ENCODE assay signal across 16 cellular contexts in genomic region chr4:186621959-186622553, GRCh38.
DNase-seq lines count a peak whose midpoint lies in the region; FAIRE-seq and TF ChIP-seq lines count a peak whose summit lies in the region.
"Had no signal": no experiment of that assay in that cellular context is flagged by ENCODE, and none has a peak within 500 bp of the region (broad histone marks: within the 10 kb centered on the region; RNA-seq: fewer than 3 reads in every experiment).

No MANE protein-coding gene starts in this region.

- H3K79me2 ChIP-seq in ACC112 (ENCODE audit: control insufficient read depth, insufficient read depth, low read length, unreplicated experiment), result no peaks in the 10 kb centered on the region
- H3K79me2 ChIP-seq: parathyroid adenoma had no signal

- no peak for TF ChIP-seq POLR2A in H54 (IDR thresholded peaks at IDR 0.05; ENCODE audit: low read depth, low read length)

- H2AFZ ChIP-seq in ACC112 (ENCODE audit: low read length, unreplicated experiment), result no peak overlapping the region
- H2AFZ ChIP-seq: parathyroid adenoma had no signal

- H3K27ac ChIP-seq in ACC112 (ENCODE audit: low read depth, low read length), result peak overlapping the region; percentile 90
- H3K27ac ChIP-seq: gastrocnemius medialis, parathyroid adenoma, WERI-Rb-1 had no signal

- in situ Hi-C loops in astrocyte of the cerebellum (cut with HindIII; ENCODE audit: low sequenced_read_pairs) (loop anchor here (5.0 kb wide), 1 partner anchor 90 kb away; no protein-coding TSS in a partner anchor), GM13976 (cut with MboI; ENCODE audit: low sequenced_read_pairs, unreplicated experiment) (no loop called here)

- DNase-seq in H54 (ENCODE audit: insufficient read length, low spot score), result peak; percentile 45
- DNase-seq in astrocyte of the cerebellum (ENCODE audit: low read depth), result peak; percentile 84
- peak; percentile 96 for DNase-seq in iris pigment epithelial cell (ENCODE audit: low read depth)
- DNase-seq in GM13976 (ENCODE audit: low spot score), result no peak
- DNase-seq in stimulated activated CD4-positive, alpha-beta T cell treated with anti-CD3 and anti-CD28 coated beads, Interleukin-15, amount 100 ng/mL, for 24 hours, result no peak
- DNase-seq in immature natural killer cell, result no peak
- no peak for DNase-seq in NCI-H1930 (lab: John Stamatoyannopoulos, UW)
- DNase-seq: CD4-positive, CD25-positive, alpha-beta regulatory T cell; gastrocnemius medialis; MG63; NCI-H345; SIG-M5; WERI-Rb-1 had no signal

- H3K9me3 Mint-ChIP-seq in immature natural killer cell, result peaks cover 0 to 13% (median 5%) of the 10 kb centered on the region in 6 donors

- peak; percentile 84 for TF ChIP-seq CTCF in astrocyte of the cerebellum (IDR thresholded peaks at IDR 0.05; ENCODE audit: low read depth, low read length, missing control alignments)
- TF ChIP-seq CTCF in GM13976 (IDR thresholded peaks at IDR 0.05; ENCODE audit: borderline replicate concordance, control extremely low read depth, extremely low read depth, insufficient read depth, missing control alignments), result no peak

- H3K4me1 ChIP-seq in ACC112 (ENCODE audit: control insufficient read depth, insufficient read depth, low read length, unreplicated experiment), result peaks cover 43% of the 10 kb centered on the region
- H3K4me1 ChIP-seq: gastrocnemius medialis, parathyroid adenoma had no signal

- no peak overlapping the region for H3K27ac Mint-ChIP-seq in immature natural killer cell
- H3K27ac Mint-ChIP-seq: CD4-positive, CD25-positive, alpha-beta regulatory T cell had no signal

- no peak for FAIRE-seq in H54 (lab: Jason Lieb, UNC)

- H3K4me3 ChIP-seq in ACC112 (ENCODE audit: low read depth, low read length) (peak overlapping the region; percentile 55; the same call in 1 of the 2 replicates), astrocyte of the cerebellum (ENCODE audit: low read depth, low read length) (no peak overlapping the region)
- H3K4me3 ChIP-seq: gastrocnemius medialis, MG63 had no signal

- peaks cover 0 to 2% (median 2%) of the 10 kb centered on the region in 3 donors for H3K27me3 Mint-ChIP-seq in immature natural killer cell (ENCODE audit: low read depth in 3 of 3)
- H3K27me3 Mint-ChIP-seq: CD4-positive, CD25-positive, alpha-beta regulatory T cell had no signal

- H3K4me1 Mint-ChIP-seq in immature natural killer cell, result no peaks in the 10 kb centered on the region
- H3K4me1 Mint-ChIP-seq: CD4-positive, CD25-positive, alpha-beta regulatory T cell; central memory CD8-positive, alpha-beta T cell had no signal

- H3K4me3 Mint-ChIP-seq in immature natural killer cell, result no peak overlapping the region
- H3K4me3 Mint-ChIP-seq: central memory CD8-positive, alpha-beta T cell had no signal

- no peaks in the 10 kb centered on the region for H3K27me3 ChIP-seq in ACC112 (ENCODE audit: insufficient read depth, low read length)
- H3K27me3 ChIP-seq: gastrocnemius medialis, MG63 had no signal

- H3K36me3 ChIP-seq in ACC112 (ENCODE audit: insufficient read depth, low read length), result peaks cover 34% of the 10 kb centered on the region
- H3K36me3 ChIP-seq: gastrocnemius medialis, MG63, WERI-Rb-1 had no signal

- no peaks in the 10 kb centered on the region for H3K36me3 Mint-ChIP-seq in immature natural killer cell
- H3K36me3 Mint-ChIP-seq: CD4-positive, CD25-positive, alpha-beta regulatory T cell had no signal

Comparison
In these comparisons a context has a peak if more than half of its experiments do, and no peak if none do; other contexts are left out.
1. DNase-seq: peak in H54 (single experiment), astrocyte of the cerebellum (single experiment) and iris pigment epithelial cell (single experiment); none in GM13976 (single experiment), stimulated activated CD4-positive, alpha-beta T cell treated with anti-CD3 and anti-CD28 coated beads, Interleukin-15, amount 100 ng/mL, for 24 hours (single experiment), immature natural killer cell (0 of 3) and NCI-H1930 (0 of 2).